In the genomic region with DNA sequence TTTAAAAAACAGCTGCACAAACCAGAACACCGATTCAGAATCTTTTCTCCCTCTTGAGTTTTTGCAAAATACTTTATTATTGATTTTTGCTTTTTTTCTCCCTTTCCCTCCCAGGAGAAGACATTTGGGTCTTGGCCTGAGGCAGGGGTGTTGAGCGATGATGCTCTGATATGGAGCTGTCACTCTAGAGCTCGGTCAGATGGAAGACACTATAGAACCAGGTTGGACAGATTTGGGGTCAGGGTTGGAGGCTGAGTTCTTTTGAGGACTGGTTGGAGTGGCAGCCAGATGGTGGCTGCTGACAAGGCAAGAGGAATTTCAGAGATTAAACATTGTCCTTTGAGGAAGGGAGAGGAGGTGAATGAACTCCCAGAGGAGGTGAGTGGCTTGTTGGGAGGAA, we compare ENCODE assay signal across 19 cellular contexts. TPM values are rescaled to one million over a fixed set of nuclear protein-coding genes. Genes with fewer than 3 reads are reported as not detected.
DNase-seq lines count a peak whose midpoint lies in the region; ATAC-seq, FAIRE-seq and TF ChIP-seq lines count a peak whose summit lies in the region.
"Had no signal": no experiment of that assay in that cellular context is flagged by ENCODE, and none has a peak within 500 bp of the region (broad histone marks: within the 10 kb centered on the region; RNA-seq: fewer than 3 reads in every experiment).

No MANE protein-coding gene starts in this region.

- no peaks in the 10 kb centered on the region for H3K9me3 Mint-ChIP-seq in stimulated activated naive CD8-positive, alpha-beta T cell treated with anti-CD3 and anti-CD28 coated beads, Interleukin-15, Interleukin-2, amounts not matched to agents 100 ng/mL and 50 ng/mL, for 24 hours
- H3K9me3 Mint-ChIP-seq in stimulated activated naive CD8-positive, alpha-beta T cell treated with anti-CD3 and anti-CD28 coated beads, Interleukin-15, amount 100 ng/mL, for 72 hours: no peaks in the 10 kb centered on the region
- H3K9me3 Mint-ChIP-seq in activated T-helper 2 cell treated with anti-CD3 and anti-CD28 coated beads, Interferon-gamma antibody, Interleukin-2, Interleukin-4, amounts not matched to agents 10 μg/mL and 5 μg/mL and 100 μg/mL, durations not matched to agents 14 hours and 24 hours and 36 hours: no peaks in the 10 kb centered on the region
- no peaks in the 10 kb centered on the region for H3K9me3 Mint-ChIP-seq in naive B cell
- H3K9me3 Mint-ChIP-seq: activated CD4-positive, alpha-beta T cell treated with anti-CD3 and anti-CD28 coated beads, Interleukin-2, amount 10 ng/mL, durations not matched to agents 24 days and 14 days; IgD-negative memory B cell had no signal

- intact Hi-C loops in activated T-helper 2 cell treated with anti-CD3 and anti-CD28 coated beads, Interferon-gamma antibody, Interleukin-2, Interleukin-4, amounts not matched to agents 10 μg/mL and 5 μg/mL and 100 μg/mL, durations not matched to agents 14 hours and 24 hours and 36 hours (cut with micrococcal nuclease): no loop called here

- DNase-seq in stimulated activated naive CD8-positive, alpha-beta T cell treated with anti-CD3 and anti-CD28 coated beads, Interleukin-15, amount 100 ng/mL, for 72 hours: no peak
- DNase-seq in activated T-helper 2 cell treated with anti-CD3 and anti-CD28 coated beads, Interferon-gamma antibody, Interleukin-2, Interleukin-4, amounts not matched to agents 10 μg/mL and 5 μg/mL and 100 μg/mL, durations not matched to agents 14 hours and 24 hours and 36 hours (ENCODE audit: low spot score): no peak
- no peak for DNase-seq in naive B cell
- DNase-seq in NCI-H2107 (lab: John Stamatoyannopoulos, UW): no peak
- DNase-seq in GM12891 (ENCODE audit: insufficient read length, low spot score): no peak
- DNase-seq: activated CD4-positive, alpha-beta T cell treated with anti-CD3 and anti-CD28 coated beads, Interleukin-2, amount 10 ng/mL, durations not matched to agents 24 days and 14 days; activated effector memory CD4-positive, alpha-beta T cell treated with Interleukin-2 at 50 U/mL for 16 hours; brain microvascular endothelial cell; dermis blood vessel endothelial cell; NCI-H1105 treated with DMSO at 0.1 percent for 48 hours; NCI-H2029; NCI-H226; NCI-H774 had no signal

- peak overlapping the region; percentile 56 for H3K27ac Mint-ChIP-seq in stimulated activated naive CD8-positive, alpha-beta T cell treated with anti-CD3 and anti-CD28 coated beads, Interleukin-15, Interleukin-2, amounts not matched to agents 100 ng/mL and 50 ng/mL, for 24 hours
- no peak overlapping the region for H3K27ac Mint-ChIP-seq in stimulated activated naive CD8-positive, alpha-beta T cell treated with anti-CD3 and anti-CD28 coated beads, Interleukin-15, amount 100 ng/mL, for 72 hours
- peak overlapping the region; percentile 0 for H3K27ac Mint-ChIP-seq in activated T-helper 2 cell treated with anti-CD3 and anti-CD28 coated beads, Interferon-gamma antibody, Interleukin-2, Interleukin-4, amounts not matched to agents 10 μg/mL and 5 μg/mL and 100 μg/mL, durations not matched to agents 14 hours and 24 hours and 36 hours
- peak overlapping the region in 5 of 6 donors; percentile 8 to 77 (median 66) for H3K27ac Mint-ChIP-seq in naive B cell
- H3K27ac Mint-ChIP-seq: activated CD4-positive, alpha-beta T cell treated with anti-CD3 and anti-CD28 coated beads, Interleukin-2, amount 10 ng/mL, durations not matched to agents 24 days and 14 days had no signal

- no peaks in the 10 kb centered on the region for H3K4me1 Mint-ChIP-seq in stimulated activated naive CD8-positive, alpha-beta T cell treated with anti-CD3 and anti-CD28 coated beads, Interleukin-15, Interleukin-2, amounts not matched to agents 100 ng/mL and 50 ng/mL, for 24 hours (ENCODE audit: low read depth)
- no peaks in the 10 kb centered on the region for H3K4me1 Mint-ChIP-seq in stimulated activated naive CD8-positive, alpha-beta T cell treated with anti-CD3 and anti-CD28 coated beads, Interleukin-15, amount 100 ng/mL, for 72 hours
- no peaks in the 10 kb centered on the region for H3K4me1 Mint-ChIP-seq in activated T-helper 2 cell treated with anti-CD3 and anti-CD28 coated beads, Interferon-gamma antibody, Interleukin-2, Interleukin-4, amounts not matched to agents 10 μg/mL and 5 μg/mL and 100 μg/mL, durations not matched to agents 14 hours and 24 hours and 36 hours (ENCODE audit: low read depth)
- no peaks in the 10 kb centered on the region for H3K4me1 Mint-ChIP-seq in naive B cell
- H3K4me1 Mint-ChIP-seq: activated CD4-positive, alpha-beta T cell treated with anti-CD3 and anti-CD28 coated beads, Interleukin-2, amount 10 ng/mL, durations not matched to agents 24 days and 14 days had no signal

- no peak for TF ChIP-seq POLR2A in GM12891 (IDR thresholded peaks at IDR 0.05; ENCODE audit: low read depth, low read length)

- no peak overlapping the region for H3K4me3 Mint-ChIP-seq in stimulated activated naive CD8-positive, alpha-beta T cell treated with anti-CD3 and anti-CD28 coated beads, Interleukin-15, Interleukin-2, amounts not matched to agents 100 ng/mL and 50 ng/mL, for 24 hours
- no peak overlapping the region for H3K4me3 Mint-ChIP-seq in stimulated activated naive CD8-positive, alpha-beta T cell treated with anti-CD3 and anti-CD28 coated beads, Interleukin-15, amount 100 ng/mL, for 72 hours
- no peak overlapping the region for H3K4me3 Mint-ChIP-seq in activated T-helper 2 cell treated with anti-CD3 and anti-CD28 coated beads, Interferon-gamma antibody, Interleukin-2, Interleukin-4, amounts not matched to agents 10 μg/mL and 5 μg/mL and 100 μg/mL, durations not matched to agents 14 hours and 24 hours and 36 hours (ENCODE audit: low read depth)
- H3K4me3 Mint-ChIP-seq in naive B cell: no peak overlapping the region
- H3K4me3 Mint-ChIP-seq: activated CD4-positive, alpha-beta T cell treated with anti-CD3 and anti-CD28 coated beads, Interleukin-2, amount 10 ng/mL, durations not matched to agents 24 days and 14 days; IgD-negative memory B cell had no signal

- peaks cover 26% of the 10 kb centered on the region for H3K36me3 Mint-ChIP-seq in stimulated activated naive CD8-positive, alpha-beta T cell treated with anti-CD3 and anti-CD28 coated beads, Interleukin-15, Interleukin-2, amounts not matched to agents 100 ng/mL and 50 ng/mL, for 24 hours (ENCODE audit: low read depth)
- peaks cover 14% of the 10 kb centered on the region for H3K36me3 Mint-ChIP-seq in activated T-helper 2 cell treated with anti-CD3 and anti-CD28 coated beads, Interferon-gamma antibody, Interleukin-2, Interleukin-4, amounts not matched to agents 10 μg/mL and 5 μg/mL and 100 μg/mL, durations not matched to agents 14 hours and 24 hours and 36 hours (ENCODE audit: low read depth)
- H3K36me3 Mint-ChIP-seq in naive B cell: no peaks in the 10 kb centered on the region

- no peaks in the 10 kb centered on the region for H3K27me3 Mint-ChIP-seq in stimulated activated naive CD8-positive, alpha-beta T cell treated with anti-CD3 and anti-CD28 coated beads, Interleukin-15, Interleukin-2, amounts not matched to agents 100 ng/mL and 50 ng/mL, for 24 hours
- no peaks in the 10 kb centered on the region for H3K27me3 Mint-ChIP-seq in stimulated activated naive CD8-positive, alpha-beta T cell treated with anti-CD3 and anti-CD28 coated beads, Interleukin-15, amount 100 ng/mL, for 72 hours
- H3K27me3 Mint-ChIP-seq in activated T-helper 2 cell treated with anti-CD3 and anti-CD28 coated beads, Interferon-gamma antibody, Interleukin-2, Interleukin-4, amounts not matched to agents 10 μg/mL and 5 μg/mL and 100 μg/mL, durations not matched to agents 14 hours and 24 hours and 36 hours (ENCODE audit: low read depth): no peaks in the 10 kb centered on the region
- H3K27me3 Mint-ChIP-seq in naive B cell: no peaks in the 10 kb centered on the region
- H3K27me3 Mint-ChIP-seq: activated CD4-positive, alpha-beta T cell treated with anti-CD3 and anti-CD28 coated beads, Interleukin-2, amount 10 ng/mL, durations not matched to agents 24 days and 14 days; IgD-negative memory B cell had no signal

- no peak for ATAC-seq in stimulated activated naive CD8-positive, alpha-beta T cell treated with anti-CD3 and anti-CD28 coated beads, Interleukin-15, amount 100 ng/mL, for 72 hours
- ATAC-seq in naive B cell (ENCODE audit: low read depth in 2 of 2) (no peak), HG03159 (IDR thresholded peaks at IDR 0.05; ENCODE audit: unreplicated experiment) (no peak)
- ATAC-seq: Right ventricle myocardium inferior had no signal

- FAIRE-seq in GM12891 (lab: Jason Lieb, UNC): no peak
- FAIRE-seq: D721Med, endothelial cell of umbilical vein had no signal

TF ChIP-seq in GM12891, 5 proteins besides CTCF, POLR2A, EP300 and RAD21:
- TF ChIP-seq SPI1 (IDR thresholded peaks at IDR 0.05; ENCODE audit: low read depth, low read length) (no peak), POLR2AphosphoS5 (IDR thresholded peaks at IDR 0.05; ENCODE audit: low read depth, low read length) (no peak), POU2F2 (IDR thresholded peaks at IDR 0.05; ENCODE audit: low read depth, low read length) (no peak), PAX5 (IDR thresholded peaks at IDR 0.05; ENCODE audit: insufficient read depth, low read length, severe bottlenecking) (no peak), TAF1 (IDR thresholded peaks at IDR 0.05; ENCODE audit: low read depth, low read length) (no peak)

RNA-seq across cellular contexts. Expression of gene CDAN1, which starts 16.9 kb away (rescaled TPM):
- total RNA-seq in activated T-helper 2 cell treated with anti-CD3 and anti-CD28 coated beads, Interferon-gamma antibody, Interleukin-2, Interleukin-4, amounts not matched to agents 10 μg/mL and 5 μg/mL and 100 μg/mL, durations not matched to agents 14 hours and 24 hours and 36 hours: 24.2 and 26.6 TPM in 2 replicates
- 10 to 100 TPM in 1 of 6 donors, 1 to 10 TPM in 5; 4.2 to 11.0 (median 6.2) TPM for polyA plus RNA-seq in naive B cell (ENCODE audit: low read depth in 6 of 6)
- polyA plus RNA-seq in GM12891 (2012; ENCODE audit: low read depth, missing spikeins): 5.0 TPM

Comparison
In these comparisons a context has a peak if more than half of its experiments do, and no peak if none do; other contexts are left out.
1. H3K27ac Mint-ChIP-seq: peak in stimulated activated naive CD8-positive, alpha-beta T cell treated with anti-CD3 and anti-CD28 coated beads, Interleukin-15, Interleukin-2, amounts not matched to agents 100 ng/mL and 50 ng/mL, for 24 hours (single experiment), activated T-helper 2 cell treated with anti-CD3 and anti-CD28 coated beads, Interferon-gamma antibody, Interleukin-2, Interleukin-4, amounts not matched to agents 10 μg/mL and 5 μg/mL and 100 μg/mL, durations not matched to agents 14 hours and 24 hours and 36 hours (single experiment) and naive B cell (5 of 6); none in stimulated activated naive CD8-positive, alpha-beta T cell treated with anti-CD3 and anti-CD28 coated beads, Interleukin-15, amount 100 ng/mL, for 72 hours (0 of 2).